ENCODE assay signal across 22 cellular contexts in the genomic region with DNA sequence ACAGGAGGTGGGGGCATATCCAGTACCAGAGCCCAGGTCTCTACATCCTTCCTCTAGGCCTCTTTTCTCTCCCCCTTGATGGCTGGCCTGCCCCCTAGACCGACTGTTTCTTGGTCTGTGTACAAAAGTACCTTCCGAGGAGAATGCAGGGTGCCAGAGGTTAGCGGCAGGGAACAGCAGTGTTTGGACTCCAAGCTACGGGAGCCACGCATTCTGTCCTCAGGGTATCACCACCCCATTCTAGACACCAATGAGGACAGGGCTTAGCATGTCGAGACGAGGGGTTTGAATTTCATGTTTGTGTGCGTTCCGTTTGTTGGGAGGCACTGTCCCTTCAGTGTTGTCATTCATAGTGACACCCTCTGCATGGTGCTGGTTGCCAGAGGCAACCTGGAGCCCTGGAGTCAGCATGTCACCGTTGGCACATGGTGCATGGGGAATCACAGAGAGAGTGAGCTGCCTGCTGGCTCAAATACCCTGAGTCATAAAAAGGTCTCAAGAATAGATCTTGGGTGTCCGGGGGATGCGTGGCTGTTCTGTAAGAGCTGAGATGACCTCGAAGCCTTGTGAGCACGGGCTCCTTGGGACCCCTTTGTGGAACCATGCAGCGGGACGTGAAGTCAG. TPM values are rescaled to one million over a fixed set of nuclear protein-coding genes. Genes with fewer than 3 reads are reported as not detected.
"Had no signal": no experiment of that assay in that cellular context is flagged by ENCODE, and none has a peak within 500 bp of the region (broad histone marks: within the 10 kb centered on the region; RNA-seq: fewer than 3 reads in every experiment).

No MANE protein-coding gene starts in this region.

- H3K4me3 Mint-ChIP-seq: activated CD4-positive, alpha-beta memory T cell treated with anti-CD3 and anti-CD28 coated beads, Interleukin-2, amount 10 ng/mL, durations not matched to agents 7 days and 5 days; activated CD4-positive, alpha-beta T cell treated with anti-CD3 and anti-CD28 coated beads, Interleukin-2, amount 10 ng/mL, durations not matched to agents 24 days and 14 days; activated CD8-positive, alpha-beta memory T cell treated with anti-CD3 and anti-CD28 coated beads, Interleukin-2, amount 10 ng/mL, durations not matched to agents 7 days and 5 days; activated naive CD4-positive, alpha-beta T cell treated with anti-CD3 and anti-CD28 coated beads, Interleukin-2, amount 10 ng/mL, durations not matched to agents 7 days and 5 days; dendritic cell treated with granulocyte-macrophage colony-stimulating factor and Interleukin-4, amounts not matched to agents 40 ng/mL and 50 ng/mL, for 4 days; nephron progenitor cell; stimulated activated memory B cell treated with anti-CD40 and anti-IgM and Interleukin-4, amounts not matched to agents 10 μg/mL and 1 μg/mL and 100 μg/mL, for 72 hours had no signal

- H3K27ac Mint-ChIP-seq: activated CD4-positive, alpha-beta memory T cell treated with anti-CD3 and anti-CD28 coated beads, Interleukin-2, amount 10 ng/mL, durations not matched to agents 7 days and 5 days; activated CD4-positive, alpha-beta T cell treated with anti-CD3 and anti-CD28 coated beads, Interleukin-2, amount 10 ng/mL, durations not matched to agents 24 days and 14 days; activated CD8-positive, alpha-beta memory T cell treated with anti-CD3 and anti-CD28 coated beads, Interleukin-2, amount 10 ng/mL, durations not matched to agents 7 days and 5 days; activated naive CD4-positive, alpha-beta T cell treated with anti-CD3 and anti-CD28 coated beads, Interleukin-2, amount 10 ng/mL, durations not matched to agents 7 days and 5 days; dendritic cell treated with granulocyte-macrophage colony-stimulating factor and Interleukin-4, amounts not matched to agents 40 ng/mL and 50 ng/mL, for 4 days; nephron progenitor cell; stimulated activated memory B cell treated with anti-CD40 and anti-IgM and Interleukin-4, amounts not matched to agents 10 μg/mL and 1 μg/mL and 100 μg/mL, for 72 hours had no signal

- ATAC-seq: activated CD4-positive, CD25-positive, alpha-beta regulatory T cell treated with anti-CD3 and anti-CD28 coated beads, Interleukin-2, amount 50 U/mL, for 24 hours; activated CD8-positive, alpha-beta memory T cell treated with anti-CD3 and anti-CD28 coated beads, Interleukin-2, amount 10 ng/mL, durations not matched to agents 7 days and 5 days; body of pancreas; sciatic nerve; stimulated activated memory B cell treated with anti-CD40 and anti-IgM and Interleukin-4, amounts not matched to agents 10 μg/mL and 1 μg/mL and 100 μg/mL, for 72 hours had no signal

- DNase-seq: activated CD4-positive, alpha-beta memory T cell treated with anti-CD3 and anti-CD28 coated beads, Interleukin-2, amount 10 ng/mL, durations not matched to agents 7 days and 5 days; activated CD4-positive, alpha-beta T cell treated with anti-CD3 and anti-CD28 coated beads, Interleukin-2, amount 10 ng/mL, durations not matched to agents 24 days and 14 days; activated CD8-positive, alpha-beta memory T cell treated with anti-CD3 and anti-CD28 coated beads, Interleukin-2, amount 10 ng/mL, durations not matched to agents 7 days and 5 days; activated effector memory CD4-positive, alpha-beta T cell treated with anti-CD3 and anti-CD28 coated beads, Interleukin-2, amount 50 U/mL, for 16 hours; activated naive CD4-positive, alpha-beta T cell treated with anti-CD3 and anti-CD28 coated beads, Interleukin-2, amount 10 ng/mL, durations not matched to agents 7 days and 5 days; activated T-cell treated with anti-CD3 and anti-CD28 coated beads for 4 hours; anterior cingulate cortex; body of pancreas; effector CD8-positive, alpha-beta T cell; erythroblast; foreskin fibroblast; glutamatergic neuron; nephron progenitor cell; nucleus accumbens; stimulated activated CD4-positive, alpha-beta T cell treated with anti-CD3 and anti-CD28 coated beads, Interleukin-15, amount 100 ng/mL, for 24 hours; stomach; transverse colon had no signal

- H3K27me3 Mint-ChIP-seq: dendritic cell treated with granulocyte-macrophage colony-stimulating factor and Interleukin-4, amounts not matched to agents 40 ng/mL and 50 ng/mL, for 4 days had no signal

- H3K4me1 Mint-ChIP-seq: stimulated activated memory B cell treated with anti-CD40 and anti-IgM and Interleukin-4, amounts not matched to agents 10 μg/mL and 1 μg/mL and 100 μg/mL, for 72 hours had no signal

RNA-seq across cellular contexts. Expression of gene LDLRAD4, which starts 57.2 kb away (rescaled TPM):
- total RNA-seq: fibroblast of lung had no signal
- polyA plus RNA-seq: fibroblast of lung had no signal
